Comparison of ENCODE assay signal across 28 cellular contexts in the genomic region with DNA sequence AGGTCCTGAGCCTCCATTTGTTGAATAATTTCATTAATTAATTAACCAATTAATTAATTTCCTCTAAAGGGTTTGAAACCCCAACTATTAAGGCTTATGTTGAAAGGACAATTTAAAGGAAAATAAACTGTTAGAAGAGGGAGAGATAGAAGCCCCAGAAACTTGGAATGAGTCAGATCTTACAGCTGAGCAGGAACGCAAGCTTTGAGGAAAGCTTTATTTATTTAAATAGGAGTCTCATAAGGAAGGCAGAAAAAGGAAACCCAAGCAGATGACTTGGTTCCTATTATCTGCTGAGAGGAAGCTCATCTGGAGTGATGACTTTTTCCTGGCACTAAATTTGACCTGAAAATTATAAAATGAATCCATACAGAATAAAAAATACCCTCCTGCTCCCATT.
A peak's percentile ranks its signal among the peaks of the same experiment; 100 is the strongest.
DNase-seq lines count a peak whose midpoint lies in the region; ATAC-seq and TF ChIP-seq lines count a peak whose summit lies in the region.
"Had no signal": no experiment of that assay in that cellular context is flagged by ENCODE, and none has a peak within 500 bp of the region (broad histone marks: within the 10 kb centered on the region; RNA-seq: fewer than 3 reads in every experiment).

No MANE protein-coding gene starts in this region.

- DNase-seq in HT1080 (ENCODE audit: low read depth) (peak; percentile 60), amniotic epithelial cell (ENCODE audit: low read depth) (peak; percentile 47), fibroblast of peridontal ligament (ENCODE audit: extremely low read depth) (peak; percentile 49), MV-4-11 (lab: John Stamatoyannopoulos, UW) (no peak), dermis blood vessel endothelial cell (no peak), erythroblast (lab: John Stamatoyannopoulos, UW) (no peak), foreskin keratinocyte (no peak)
- DNase-seq: 8988T; activated CD4-positive, alpha-beta memory T cell treated with anti-CD3 and anti-CD28 coated beads for 36 hours; activated CD4-positive, CD25-positive, alpha-beta regulatory T cell treated with anti-CD3 and anti-CD28 coated beads, Interleukin-2, amount 50 U/mL, for 72 hours; activated CD8-positive, alpha-beta memory T cell treated with anti-CD3 and anti-CD28 coated beads, Interleukin-2, amount 50 U/mL, for 48 hours; activated naive CD4-positive, alpha-beta T cell treated with Interleukin-2 at 50 U/mL for 16 hours; CD4-positive, CD25-positive, alpha-beta regulatory T cell; DMS79 treated with DMSO at 0.1 percent for 48 hours; head of caudate nucleus; islet precursor cell; left ventricle myocardium inferior; NCI-H1417 treated with DMSO at 0.1 percent for 48 hours; NCI-H2081; posterior cingulate gyrus; spleen; stimulated activated CD4-positive, alpha-beta T cell treated with anti-CD3 and anti-CD28 coated beads, Interleukin-2, amount 100 ng/mL, for 24 hours; T-helper 2 cell; testis had no signal

- H3K36me3 ChIP-seq in BLaER1: no peaks in the 10 kb centered on the region
- H3K36me3 ChIP-seq: left ventricle myocardium inferior, right atrium auricular region, spleen had no signal

- no peak for TF ChIP-seq POLR2A in erythroblast (IDR thresholded peaks at IDR 0.05; ENCODE audit: low read length)

- H3K4me2 ChIP-seq in BLaER1: peak overlapping the region; percentile 3; the same call in 1 of the 2 replicates
- H3K4me2 ChIP-seq: KMS-11 had no signal

- ATAC-seq in foreskin keratinocyte: no peak

- H3K27me3 ChIP-seq in BLaER1 (no peaks in the 10 kb centered on the region), foreskin keratinocyte (no peaks in the 10 kb centered on the region)
- H3K27me3 ChIP-seq: right atrium auricular region, spleen, testis had no signal

- H3K9ac ChIP-seq in BLaER1: no peak overlapping the region
- H3K9ac ChIP-seq: KMS-11 had no signal

- H3K4me1 ChIP-seq in BLaER1: peaks cover 10% of the 10 kb centered on the region; the same call in 1 of the 2 replicates
- peaks cover 26% of the 10 kb centered on the region for H3K4me1 ChIP-seq in foreskin keratinocyte
- H3K4me1 ChIP-seq: testis had no signal

- no peak overlapping the region for H3K4me3 ChIP-seq in BLaER1
- H3K4me3 ChIP-seq: left ventricle myocardium inferior, right atrium auricular region, SK-N-MC, spleen, testis had no signal

- TF ChIP-seq CTCF in foreskin keratinocyte (conservative IDR thresholded peaks at IDR 0.05): no peak

- H4K20me1 ChIP-seq in BLaER1: no peaks in the 10 kb centered on the region; the same call in 1 of the 2 replicates

- H3K9me3 ChIP-seq in BLaER1: no peaks in the 10 kb centered on the region
- H3K9me3 ChIP-seq: left ventricle myocardium inferior, right atrium auricular region, spleen, testis had no signal

- H3K27ac ChIP-seq in BLaER1: no peak overlapping the region
- H3K27ac ChIP-seq in foreskin keratinocyte: no peak overlapping the region
- H3K27ac ChIP-seq: KMS-11, left ventricle myocardium inferior, right atrium auricular region, SK-N-MC, spleen, testis had no signal

Comparison
In these comparisons a context has a peak if more than half of its experiments do, and no peak if none do; other contexts are left out.
1. DNase-seq: peak in HT1080 (single experiment), amniotic epithelial cell (single experiment) and fibroblast of peridontal ligament (single experiment); none in MV-4-11 (single experiment), dermis blood vessel endothelial cell (single experiment), erythroblast (0 of 2) and foreskin keratinocyte (0 of 2).